Comparison of ENCODE assay signal across 8 cellular contexts in the genomic region with DNA sequence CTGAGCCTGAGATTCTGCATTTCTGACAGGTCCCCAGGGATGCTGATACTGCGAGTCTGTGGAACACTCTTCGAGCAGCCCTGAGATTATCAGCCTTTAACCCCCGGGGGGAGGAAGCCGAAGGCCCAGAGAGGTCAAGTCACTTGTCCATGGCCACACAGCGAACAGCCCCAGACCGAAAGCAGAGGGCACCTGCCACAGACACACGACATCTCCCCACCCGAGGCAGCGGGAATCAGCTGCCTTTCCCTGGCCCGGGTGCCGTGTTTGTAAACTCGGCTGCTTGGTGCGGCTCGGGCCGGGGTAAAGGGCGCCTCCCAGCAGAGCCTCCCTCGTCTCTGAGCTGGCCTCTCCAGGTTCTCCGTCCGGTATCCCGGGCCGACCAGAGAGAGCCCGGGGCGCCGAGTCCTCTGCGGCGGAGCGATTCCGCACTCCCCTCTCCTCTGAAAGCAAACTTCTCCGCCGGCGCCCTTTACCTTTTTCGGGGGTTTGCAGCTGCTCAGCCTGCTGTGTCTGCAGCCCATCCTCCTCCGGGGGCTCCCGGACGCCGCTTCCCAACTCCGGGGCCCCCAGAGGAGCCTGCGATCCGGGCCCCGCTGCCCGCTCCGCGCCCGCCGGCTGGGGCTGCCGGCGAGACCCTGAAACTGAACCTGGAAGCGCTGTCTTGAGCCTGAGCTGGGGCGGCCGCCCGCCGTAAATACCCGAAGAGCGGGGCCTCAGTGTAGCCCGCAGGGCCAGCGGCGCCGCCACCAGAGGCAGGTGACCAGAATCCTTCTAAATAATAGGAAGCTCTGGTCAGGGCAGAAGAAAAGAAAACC. TPM values are rescaled to one million over a fixed set of nuclear protein-coding genes. Genes with fewer than 3 reads are reported as not detected.
A peak's percentile ranks its signal among the peaks of the same experiment; 100 is the strongest.
DNase-seq lines count a peak whose midpoint lies in the region; ATAC-seq and TF ChIP-seq lines count a peak whose summit lies in the region.

CCDC69 (minus strand) TSS at position 646 of the 818 bp plus-strand sequence; CDS start at position 524, 122 bp downstream.

- peak within 1 kb of the TSS; percentile 13 for H3K27ac Mint-ChIP-seq in progenitor cell of endocrine pancreas

- H3K4me3 ChIP-seq in GM06990 (replicated peaks; ENCODE audit: low read depth, low read length) (peak within 1 kb of the TSS; percentile 87), right atrium auricular region (peak within 1 kb of the TSS; percentile 85 to 92)

- TF ChIP-seq CTCF in GM06990 (IDR thresholded peaks at IDR 0.05; ENCODE audit: insufficient read depth, low read length, poor library complexity, severe bottlenecking) (no peak), right atrium auricular region (IDR thresholded peaks at IDR 0.05) (peak in 1 of 2 donors; percentile 39), progenitor cell of endocrine pancreas (IDR thresholded peaks at IDR 0.05; ENCODE audit: unreplicated experiment) (peak; percentile 38)

- H3K9me3 ChIP-seq in right atrium auricular region = no peaks in the 10 kb centered on the region

- H3K36me3 ChIP-seq in GM06990 (ENCODE audit: control insufficient read depth, insufficient read depth, low read length) (peaks cover 7% of the 10 kb centered on the region), right atrium auricular region (no peaks in the 10 kb centered on the region)

- DNase-seq in GM06990 (ENCODE audit: extremely low read depth, insufficient read length) (peak; percentile 80), SKM-1 (lab: John Stamatoyannopoulos, UW; ENCODE audit: unreplicated experiment) (peak; percentile 59), amniotic epithelial cell (ENCODE audit: low read depth) (peak; percentile 70), right atrium auricular region (ENCODE audit: low spot score) (peak; percentile 84), progenitor cell of endocrine pancreas (ENCODE audit: low spot score, unreplicated experiment) (peak; percentile 60), cortex of kidney (lab: John Stamatoyannopoulos, UW) (no peak)

- peaks cover 7% of the 10 kb centered on the region for H3K4me1 Mint-ChIP-seq in progenitor cell of endocrine pancreas (ENCODE audit: low read depth)

- peaks cover 0 to 51% of the 10 kb centered on the region in 2 donors for H3K4me1 ChIP-seq in right atrium auricular region

- H3K27me3 Mint-ChIP-seq in progenitor cell of endocrine pancreas = peaks cover 15% of the 10 kb centered on the region

- peak; percentile 69 for ATAC-seq in GM21717 (IDR thresholded peaks at IDR 0.05; ENCODE audit: unreplicated experiment)

- peak within 1 kb of the TSS; percentile 76 for H3K4me3 Mint-ChIP-seq in progenitor cell of endocrine pancreas (ENCODE audit: low read depth)

- no peak for TF ChIP-seq EP300 in Ishikawa (IDR thresholded peaks at IDR 0.05; ENCODE audit: borderline replicate concordance)

- H3K9me3 Mint-ChIP-seq in progenitor cell of endocrine pancreas (ENCODE audit: low read depth) = no peaks in the 10 kb centered on the region

- TF ChIP-seq RAD21 in Ishikawa (IDR thresholded peaks at IDR 0.05; ENCODE audit: low read depth) = peak; percentile 2; the same call in 1 of the 2 replicates

- no peaks in the 10 kb centered on the region for H3K27me3 ChIP-seq in GM06990 (replicated peaks; ENCODE audit: control insufficient read depth, insufficient read depth, low read length)
- H3K27me3 ChIP-seq in right atrium auricular region = no peaks in the 10 kb centered on the region

- peak within 1 kb of the TSS; percentile 84 to 93 for H3K27ac ChIP-seq in right atrium auricular region

- H3K36me3 Mint-ChIP-seq in progenitor cell of endocrine pancreas (ENCODE audit: insufficient read depth) = no peaks in the 10 kb centered on the region

TF ChIP-seq in Ishikawa, 13 proteins besides CTCF, POLR2A, EP300 and RAD21:
- peak; percentile 42; the same call in 1 of the 2 replicates for TF ChIP-seq TAF1 (IDR thresholded peaks at IDR 0.05; ENCODE audit: low read depth)
- TF ChIP-seq, protein P1, sequence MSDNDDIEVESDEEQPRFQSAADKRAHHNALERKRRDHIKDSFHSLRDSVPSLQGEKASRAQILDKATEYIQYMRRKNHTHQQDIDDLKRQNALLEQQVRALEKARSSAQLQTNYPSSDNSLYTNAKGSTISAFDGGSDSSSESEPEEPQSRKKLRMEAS (IDR thresholded peaks at IDR 0.05) = no peak
- 0 out of 2 replicates have a peak, but pooled peaks have one; percentile 57 for TF ChIP-seq ZBTB7A (IDR thresholded peaks at IDR 0.05; ENCODE audit: low read depth)
- peak; percentile 59; the same call in 1 of the 2 replicates for TF ChIP-seq YY1 (IDR thresholded peaks at IDR 0.05; ENCODE audit: low read depth)
- TF ChIP-seq TEAD4 (IDR thresholded peaks at IDR 0.05) = no peak

RNA-seq across cellular contexts. Expression of gene CCDC69, which starts in this region (rescaled TPM):
- total RNA-seq in right atrium auricular region (100 to 1,000 TPM; 185 to 202 TPM), progenitor cell of endocrine pancreas (3.6 and 4.6 TPM in 2 replicates)

Comparison
In these comparisons a context has a peak if more than half of its experiments do, and no peak if none do; other contexts are left out.
1. RNA of gene CCDC69 (total RNA-seq): 185 to 202 TPM in right atrium auricular region; 3.6 to 4.6 TPM in progenitor cell of endocrine pancreas; every median in the first group is over 10 times any median in the second.